17 cellular contexts compared by ENCODE assay signal in genomic region chr18:32057624-32058165, GRCh38.
"Had no signal": no experiment of that assay in that cellular context is flagged by ENCODE, and none has a peak within 500 bp of the region (broad histone marks: within the 10 kb centered on the region; RNA-seq: fewer than 3 reads in every experiment).

No MANE protein-coding gene starts in this region.

- H3K9me3 Mint-ChIP-seq: brain, neural crest cell had no signal

- H3K4me1 ChIP-seq: suprapubic skin, upper lobe of right lung had no signal

- H3K36me3 ChIP-seq: ovary, suprapubic skin, upper lobe of right lung had no signal

- H3K9me3 ChIP-seq: ovary, suprapubic skin, upper lobe of right lung had no signal

- H3K36me3 Mint-ChIP-seq: brain had no signal

- H3K27me3 Mint-ChIP-seq: brain had no signal

- H3K4me1 Mint-ChIP-seq: brain, neural crest cell had no signal

- H3K27ac ChIP-seq: dorsolateral prefrontal cortex, ovary, suprapubic skin, upper lobe of right lung had no signal

- FAIRE-seq: endometrium, kidney had no signal

- H3K4me3 ChIP-seq: dorsolateral prefrontal cortex, ovary, suprapubic skin, upper lobe of right lung had no signal

- ATAC-seq: esophagus mucosa, left ventricle myocardium superior, upper lobe of right lung had no signal

- H3K27me3 ChIP-seq: dorsolateral prefrontal cortex, ovary, suprapubic skin, upper lobe of right lung had no signal

- H3K4me3 Mint-ChIP-seq: brain, neural crest cell had no signal

- DNase-seq: activated CD4-positive, alpha-beta T cell treated with anti-CD3 and anti-CD28 coated beads, Interleukin-2, amount 50 U/mL, for 4 hours; activated CD4-positive, CD25-positive, alpha-beta regulatory T cell treated with anti-CD3 and anti-CD28 coated beads, Interleukin-2, amount 50 U/mL, for 72 hours; activated naive CD4-positive, alpha-beta T cell treated with anti-CD3 and anti-CD28 coated beads, Interleukin-2, amount 50 U/mL, for 16 hours; cerebellar nuclear complex; kidney; left ventricle myocardium superior; ovary; stimulated activated CD4-positive, alpha-beta T cell treated with anti-CD3 and anti-CD28 coated beads, Interleukin-12 subunit alpha, Interleukin-12 subunit beta, amount 100 ng/mL, for 4 hours; stimulated activated CD4-positive, alpha-beta T cell treated with anti-CD3 and anti-CD28 coated beads, Interleukin-2, amount 100 ng/mL, for 48 hours; stimulated activated naive CD4-positive, alpha-beta T cell treated with Interleukin-2 at 50 U/mL for 16 hours; upper lobe of right lung had no signal

- H3K27ac Mint-ChIP-seq: brain had no signal
